ENCODE assay signal across 8 cellular contexts in genomic region chr10:43606323-43607198, GRCh38. TPM values are rescaled to one million over a fixed set of nuclear protein-coding genes. Genes with fewer than 3 reads are reported as not detected.
A peak's percentile ranks its signal among the peaks of the same experiment; 100 is the strongest.
DNase-seq lines count a peak whose midpoint lies in the region; ATAC-seq, FAIRE-seq and TF ChIP-seq lines count a peak whose summit lies in the region.

TSS of gene ZNF485 (plus strand) at chr10:43606438. CDS start at chr10:43607051, 613 bp downstream.

- H3K27me3 Mint-ChIP-seq in T-cell (no peaks in the 10 kb centered on the region), progenitor cell of endocrine pancreas (peaks cover 24% of the 10 kb centered on the region)

- H3K36me3 ChIP-seq in GM06990 (ENCODE audit: control insufficient read depth, insufficient read depth, low read length), result no peaks in the 10 kb centered on the region; the same call in none of the 2 replicates

- peak within 1 kb of the TSS; percentile 88 for H3K4me3 ChIP-seq in GM06990 (replicated peaks; ENCODE audit: low read depth, low read length)

- no peaks in the 10 kb centered on the region for H3K9me3 Mint-ChIP-seq in T-cell
- peaks cover 4% of the 10 kb centered on the region for H3K9me3 Mint-ChIP-seq in progenitor cell of endocrine pancreas (ENCODE audit: low read depth)

- DNase-seq in GM06990 (ENCODE audit: extremely low read depth, insufficient read length), result peak; percentile 74
- DNase-seq in H54 (ENCODE audit: insufficient read length, low spot score), result peak; percentile 27
- DNase-seq in LoVo (ENCODE audit: low spot score), result peak; percentile 50
- DNase-seq in T-cell, result peak in 33 of 34 experiments; percentile 24 to 67 (median 51)
- peak; percentile 34 for DNase-seq in amniotic stem cell (lab: John Stamatoyannopoulos, UW)
- DNase-seq in left ventricle myocardium superior, result peak; percentile 86
- DNase-seq in progenitor cell of endocrine pancreas (ENCODE audit: low spot score, unreplicated experiment), result peak; percentile 60
- DNase-seq in ureter (ENCODE audit: low spot score), result peak; percentile 72

- POLR2A ChIA-PET in T-cell (lab: Charles Lee), result interaction anchor here in 1 of 2 donors (0.5 kb wide), 1 partner anchor 435 kb away, joined by 7 read pairs; no protein-coding TSS in a partner anchor

- no peaks in the 10 kb centered on the region for H3K27me3 ChIP-seq in GM06990 (replicated peaks; ENCODE audit: control insufficient read depth, insufficient read depth, low read length)

- H3K4me3 Mint-ChIP-seq in T-cell, result peak within 1 kb of the TSS; percentile 82 to 85 (median 84)
- H3K4me3 Mint-ChIP-seq in progenitor cell of endocrine pancreas (ENCODE audit: low read depth), result peak within 1 kb of the TSS; percentile 84

- TF ChIP-seq CTCF in GM06990 (IDR thresholded peaks at IDR 0.05; ENCODE audit: insufficient read depth, low read length, poor library complexity, severe bottlenecking) (no peak), progenitor cell of endocrine pancreas (IDR thresholded peaks at IDR 0.05; ENCODE audit: unreplicated experiment) (no peak)

- ATAC-seq in T-cell (replicated peaks in 1 of 4) (peak; percentile 87 to 97 (median 94)), left ventricle myocardium superior (peak; percentile 98)

- peak; percentile 83 for TF ChIP-seq POLR2A in H54 (IDR thresholded peaks at IDR 0.05; ENCODE audit: low read depth, low read length)

- H3K4me1 Mint-ChIP-seq in T-cell, result peaks cover 33 to 42% (median 39%) of the 10 kb centered on the region in 3 donors
- peaks cover 5% of the 10 kb centered on the region for H3K4me1 Mint-ChIP-seq in progenitor cell of endocrine pancreas (ENCODE audit: low read depth)

- H3K27ac Mint-ChIP-seq in T-cell (peak within 1 kb of the TSS; percentile 63 to 86), progenitor cell of endocrine pancreas (peak within 1 kb of the TSS; percentile 60)

- FAIRE-seq in H54 (lab: Jason Lieb, UNC), result no peak

- H3K36me3 Mint-ChIP-seq in T-cell, result peaks cover 34% of the 10 kb centered on the region
- H3K36me3 Mint-ChIP-seq in progenitor cell of endocrine pancreas (ENCODE audit: insufficient read depth), result peaks cover 12% of the 10 kb centered on the region

- intact Hi-C loops in left ventricle myocardium superior (cut with micrococcal nuclease), result no loop called here

- CTCF ChIA-PET in T-cell (lab: Charles Lee), result interaction anchor here in 1 of 2 donors (1.2 kb wide), 1 partner anchor 84 kb away, joined by 3 read pairs; no protein-coding TSS in a partner anchor

RNA-seq across cellular contexts. Expression of gene ZNF485, which starts in this region (rescaled TPM):
- 10 to 100 TPM in 2 of 5 donors, 1 to 10 TPM in 3; 2.3 to 11.9 (median 9.0) TPM for total RNA-seq in T-cell
- 1.1 TPM for total RNA-seq in left ventricle myocardium superior
- total RNA-seq in progenitor cell of endocrine pancreas, result 5.7 and 6.3 TPM in 2 replicates
- total RNA-seq in ureter, result 17.6 TPM

Comparison
In these comparisons a context has a peak if more than half of its experiments do, and no peak if none do; other contexts are left out.
1. Peak in every context shown above with its lines: DNase-seq, ATAC-seq and H3K4me3 ChIP-seq.
2. DNase-seq: peak in every context shown above with its lines; median percentile 86 in left ventricle myocardium superior; 74 in GM06990; 72 in ureter; 60 in progenitor cell of endocrine pancreas; 51 in T-cell; 50 in LoVo; 34 in amniotic stem cell; 27 in H54.